ENCODE assay signal across 8 cellular contexts in genomic region chr11:102300837-102301236, GRCh38. TPM values are rescaled to one million over a fixed set of nuclear protein-coding genes. Genes with fewer than 3 reads are reported as not detected.
A peak's percentile ranks its signal among the peaks of the same experiment; 100 is the strongest.
DNase-seq lines count a peak whose midpoint lies in the region; ATAC-seq and TF ChIP-seq lines count a peak whose summit lies in the region.
"Not testable (repeated sequence)": the region's sequence is repeated elsewhere in the genome, so short reads cannot be mapped to it uniquely, and the experiment has no call there.

No MANE protein-coding gene starts in this region.

- peaks cover 43 to 57% of the 10 kb centered on the region in 2 donors for H3K4me1 ChIP-seq in naive thymus-derived CD4-positive, alpha-beta T cell (ENCODE audit: control insufficient read depth in 2 of 2, insufficient read depth in 2 of 2, low read length in 2 of 2)
- peaks cover 0 to 12% (median 7%) of the 10 kb centered on the region in 4 donors for H3K4me1 ChIP-seq in stomach

- 39 to 61% (median 50%) methylated on average over 2 of the region's 2 CpGs for WGBS in stomach, 5 donors

- not testable (repeated sequence) for TF ChIP-seq POLR2A in stomach (IDR thresholded peaks at IDR 0.05)

- POLR2A ChIA-PET in T-cell (lab: Charles Lee) = interaction anchor here in 1 of 2 donors (0.6 kb wide), 1 partner anchor 32 kb away, joined by 6 read pairs; no protein-coding TSS in a partner anchor
- POLR2A ChIA-PET in activated CD4-positive, alpha-beta T cell treated with anti-CD3 and anti-CD28 coated beads for 36 hours (lab: Charles Lee) = not testable (repeated sequence)
- POLR2A ChIA-PET in naive thymus-derived CD4-positive, alpha-beta T cell (lab: Charles Lee) = interaction anchor here (0.9 to 5.4 kb wide), 9 partner anchors 11 to 153 kb away, joined by 3 to 40 read pairs (median 4); partner anchors contain the start of gene BIRC3

- ATAC-seq in T-cell (replicated peaks in 1 of 4) = peak; percentile 91 to 96 (median 94)
- ATAC-seq in activated CD4-positive, alpha-beta T cell treated with anti-CD3 and anti-CD28 coated beads for 36 hours = peak; percentile 15
- ATAC-seq in naive thymus-derived CD4-positive, alpha-beta T cell = peak; percentile 73

- peak; percentile 37 for DNase-seq in DMS53 (lab: John Stamatoyannopoulos, UW)
- DNase-seq in T-cell = peak; percentile 43 to 87 (median 70)
- DNase-seq in activated CD4-positive, alpha-beta T cell treated with anti-CD3 and anti-CD28 coated beads for 36 hours = peak; percentile 61
- peak; percentile 51 for DNase-seq in activated CD8-positive, alpha-beta memory T cell treated with anti-CD3 and anti-CD28 coated beads, Interleukin-2, amount 50 U/mL, for 4 hours
- DNase-seq in activated naive CD4-positive, alpha-beta T cell treated with anti-CD3 and anti-CD28 coated beads for 36 hours = peak; percentile 65
- DNase-seq in epithelial cell of esophagus (ENCODE audit: low read depth) = peak; percentile 33
- DNase-seq in naive thymus-derived CD4-positive, alpha-beta T cell = peak in 7 of 9 donors; percentile 49 to 81 (median 68)
- DNase-seq in stomach = peak; percentile 75

- not testable (repeated sequence) for H3K9me3 ChIP-seq in naive thymus-derived CD4-positive, alpha-beta T cell (ENCODE audit: control insufficient read depth in 2 of 3, low read length in 3 of 3)
- peaks cover 0 to 15% (median 9%) of the 10 kb centered on the region in 4 donors for H3K9me3 ChIP-seq in stomach

- CTCF ChIA-PET in T-cell (lab: Charles Lee) = interaction anchor here (0.6 to 1.2 kb wide), 4 partner anchors 11 to 68 kb away, joined by 3 to 5 read pairs (median 4); no protein-coding TSS in a partner anchor
- CTCF ChIA-PET in activated CD4-positive, alpha-beta T cell treated with anti-CD3 and anti-CD28 coated beads for 36 hours (lab: Charles Lee) = interaction anchor here (1.4 to 2.4 kb wide), 2 partner anchors 11 to 12 kb away, joined by 7 to 12 read pairs; no protein-coding TSS in a partner anchor
- CTCF ChIA-PET in activated naive CD4-positive, alpha-beta T cell treated with anti-CD3 and anti-CD28 coated beads for 36 hours (lab: Charles Lee) = interaction anchor here (1.1 to 10.3 kb wide), 5 partner anchors 10 to 19 kb away, joined by 3 to 180 read pairs (median 5); no protein-coding TSS in a partner anchor
- CTCF ChIA-PET in naive thymus-derived CD4-positive, alpha-beta T cell (lab: Charles Lee) = interaction anchor here (1.0 to 14.9 kb wide), 4 partner anchors 12 to 50 kb away, joined by 4 to 354 read pairs (median 5); partner anchors contain the start of gene BIRC3

- peaks cover 67 to 78% (median 68%) of the 10 kb centered on the region in 3 donors for H3K4me1 Mint-ChIP-seq in T-cell
- H3K4me1 Mint-ChIP-seq in activated CD4-positive, alpha-beta T cell treated with anti-CD3 and anti-CD28 coated beads for 36 hours = peaks cover 50% of the 10 kb centered on the region
- H3K4me1 Mint-ChIP-seq in activated naive CD4-positive, alpha-beta T cell treated with anti-CD3 and anti-CD28 coated beads for 36 hours (ENCODE audit: low read depth) = peaks cover 50% of the 10 kb centered on the region
- H3K4me1 Mint-ChIP-seq in naive thymus-derived CD4-positive, alpha-beta T cell = peaks cover 31 to 73% (median 59%) of the 10 kb centered on the region in 7 donors

- peak overlapping the region; percentile 20 for H3K27ac ChIP-seq in naive thymus-derived CD4-positive, alpha-beta T cell (ENCODE audit: low read depth, low read length)
- not testable (repeated sequence) for H3K27ac ChIP-seq in stomach

- H3K27me3 Mint-ChIP-seq in T-cell; activated CD4-positive, alpha-beta T cell treated with anti-CD3 and anti-CD28 coated beads for 36 hours; activated naive CD4-positive, alpha-beta T cell treated with anti-CD3 and anti-CD28 coated beads for 36 hours (ENCODE audit: low read depth); naive thymus-derived CD4-positive, alpha-beta T cell: not testable (repeated sequence)

- H3K4me3 Mint-ChIP-seq in T-cell = peak overlapping the region in 2 of 3 donors; percentile 37 to 41
- H3K4me3 Mint-ChIP-seq in activated CD4-positive, alpha-beta T cell treated with anti-CD3 and anti-CD28 coated beads for 36 hours; activated naive CD4-positive, alpha-beta T cell treated with anti-CD3 and anti-CD28 coated beads for 36 hours: not testable (repeated sequence)
- peak overlapping the region in 9 of 10 donors; percentile 5 to 72 (median 50) for H3K4me3 Mint-ChIP-seq in naive thymus-derived CD4-positive, alpha-beta T cell

- H3K4me3 ChIP-seq in epithelial cell of esophagus (ENCODE audit: low read length); stomach: not testable (repeated sequence)
- H3K4me3 ChIP-seq in naive thymus-derived CD4-positive, alpha-beta T cell (ENCODE audit: low read length) = peak overlapping the region; percentile 25

- peaks cover 5 to 19% (median 18%) of the 10 kb centered on the region in 3 donors for H3K9me3 Mint-ChIP-seq in T-cell
- peaks cover 20% of the 10 kb centered on the region for H3K9me3 Mint-ChIP-seq in activated CD4-positive, alpha-beta T cell treated with anti-CD3 and anti-CD28 coated beads for 36 hours (ENCODE audit: low read depth)
- H3K9me3 Mint-ChIP-seq in activated naive CD4-positive, alpha-beta T cell treated with anti-CD3 and anti-CD28 coated beads for 36 hours = peaks cover 24% of the 10 kb centered on the region
- H3K9me3 Mint-ChIP-seq in naive thymus-derived CD4-positive, alpha-beta T cell = peaks cover 5 to 39% (median 15%) of the 10 kb centered on the region in 11 donors

- not testable (repeated sequence) for H3K27me3 ChIP-seq in naive thymus-derived CD4-positive, alpha-beta T cell (ENCODE audit: control insufficient read depth in 2 of 2, insufficient read depth in 2 of 2, low read length in 2 of 2); stomach

- intact Hi-C loops in activated CD4-positive, alpha-beta T cell treated with anti-CD3 and anti-CD28 coated beads for 36 hours (cut with DNase I, micrococcal nuclease); activated naive CD4-positive, alpha-beta T cell treated with anti-CD3 and anti-CD28 coated beads for 36 hours (cut with micrococcal nuclease); naive thymus-derived CD4-positive, alpha-beta T cell (cut with micrococcal nuclease); stomach (cut with DNase I; ENCODE audit: low total_unique reads): not testable (repeated sequence)

- TF ChIP-seq CTCF in epithelial cell of esophagus (IDR thresholded peaks at IDR 0.05; ENCODE audit: insufficient read depth, low read depth, low read length, missing control alignments); stomach (IDR thresholded peaks at IDR 0.05): not testable (repeated sequence)

- peak overlapping the region; percentile 85 to 88 for H3K27ac Mint-ChIP-seq in T-cell
- not testable (repeated sequence) for H3K27ac Mint-ChIP-seq in activated CD4-positive, alpha-beta T cell treated with anti-CD3 and anti-CD28 coated beads for 36 hours; activated naive CD4-positive, alpha-beta T cell treated with anti-CD3 and anti-CD28 coated beads for 36 hours
- peak overlapping the region; percentile 44 to 89 (median 73) for H3K27ac Mint-ChIP-seq in naive thymus-derived CD4-positive, alpha-beta T cell

- not testable (repeated sequence) for TF ChIP-seq EP300 in stomach (IDR thresholded peaks at IDR 0.05)

- not testable (repeated sequence) for H3K36me3 ChIP-seq in naive thymus-derived CD4-positive, alpha-beta T cell (ENCODE audit: control insufficient read depth in 2 of 3, insufficient read depth in 3 of 3, low read length in 3 of 3); stomach

- peaks cover 16% of the 10 kb centered on the region for H3K36me3 Mint-ChIP-seq in T-cell
- peaks cover 17% of the 10 kb centered on the region for H3K36me3 Mint-ChIP-seq in activated CD4-positive, alpha-beta T cell treated with anti-CD3 and anti-CD28 coated beads for 36 hours (ENCODE audit: low read depth)
- not testable (repeated sequence) for H3K36me3 Mint-ChIP-seq in activated naive CD4-positive, alpha-beta T cell treated with anti-CD3 and anti-CD28 coated beads for 36 hours (ENCODE audit: low read depth)
- H3K36me3 Mint-ChIP-seq in naive thymus-derived CD4-positive, alpha-beta T cell = peaks cover 6 to 63% (median 15%) of the 10 kb centered on the region in 5 donors

RNA-seq across cellular contexts. Expression of gene BIRC3, which starts 16.4 kb away (rescaled TPM):
- total RNA-seq in T-cell (100 to 1,000 TPM in 2 of 5 donors, 10 to 100 TPM in 3; 82.6 to 114 (median 96.0) TPM), stomach (100 to 1,000 TPM in 1 of 5 donors, 10 to 100 TPM in 3, under 1 TPM in 1; 0.58 to 137 (median 33.4) TPM)
- total RNA-seq in activated CD4-positive, alpha-beta T cell treated with anti-CD3 and anti-CD28 coated beads for 36 hours = 100 to 1,000 TPM in 1 of 2 experiments, 10 to 100 TPM in 1; 99.2 to 109 TPM
- total RNA-seq in activated naive CD4-positive, alpha-beta T cell treated with anti-CD3 and anti-CD28 coated beads for 36 hours = 100 to 1,000 TPM; 100 to 105 TPM
- total RNA-seq in naive thymus-derived CD4-positive, alpha-beta T cell = 100 to 1,000 TPM in 3 of 5 experiments, 10 to 100 TPM in 2; 62.3 to 160 (median 128) TPM
- 10 to 100 TPM; 18.8 to 47.7 TPM for polyA plus RNA-seq in naive thymus-derived CD4-positive, alpha-beta T cell
- 10 to 100 TPM; 43.3 to 78.1 (median 46.4) TPM for polyA plus RNA-seq in stomach

RNA-seq across cellular contexts. Expression of gene BIRC2, which starts 46.2 kb away (rescaled TPM):
- total RNA-seq in T-cell (100 to 1,000 TPM in 1 of 5 donors, 10 to 100 TPM in 4; 53.3 to 100 (median 60.8) TPM), stomach (100 to 1,000 TPM in 2 of 5 donors, 10 to 100 TPM in 3; 33.6 to 301 (median 55.4) TPM)
- total RNA-seq in activated CD4-positive, alpha-beta T cell treated with anti-CD3 and anti-CD28 coated beads for 36 hours = 10 to 100 TPM; 33.0 to 48.8 TPM
- 10 to 100 TPM; 26.6 to 26.9 TPM for total RNA-seq in activated naive CD4-positive, alpha-beta T cell treated with anti-CD3 and anti-CD28 coated beads for 36 hours
- total RNA-seq in naive thymus-derived CD4-positive, alpha-beta T cell = 100 to 1,000 TPM in 1 of 5 experiments, 10 to 100 TPM in 4; 37.5 to 103 (median 72.0) TPM
- polyA plus RNA-seq in naive thymus-derived CD4-positive, alpha-beta T cell = 10 to 100 TPM; 35.2 to 42.8 TPM
- 10 to 100 TPM; 17.3 to 24.6 (median 20.0) TPM for polyA plus RNA-seq in stomach

Comparison
In these comparisons a context has a peak if more than half of its experiments do, and no peak if none do; other contexts are left out.
1. ATAC-seq: peak in every context shown above with its lines; median percentile 94 in T-cell; 73 in naive thymus-derived CD4-positive, alpha-beta T cell; 15 in activated CD4-positive, alpha-beta T cell treated with anti-CD3 and anti-CD28 coated beads for 36 hours.